ENCODE assay signal across 11 cellular contexts in genomic region chr20:59988141-59988540, GRCh38. TPM values are rescaled to one million over a fixed set of nuclear protein-coding genes. Genes with fewer than 3 reads are reported as not detected.
DNase-seq lines count a peak whose midpoint lies in the region; ATAC-seq and TF ChIP-seq lines count a peak whose summit lies in the region.
"Had no signal": no experiment of that assay in that cellular context is flagged by ENCODE, and none has a peak within 500 bp of the region (broad histone marks: within the 10 kb centered on the region; RNA-seq: fewer than 3 reads in every experiment).

No MANE protein-coding gene starts in this region.

- H3K4me3 ChIP-seq in endodermal cell (ENCODE audit: low read length) = no peak overlapping the region
- H3K4me3 ChIP-seq in upper lobe of right lung = no peak overlapping the region
- H3K4me3 ChIP-seq: skin epidermis had no signal

- no peak overlapping the region for H3K27ac ChIP-seq in endodermal cell (ENCODE audit: low read depth, low read length)
- no peak overlapping the region for H3K27ac ChIP-seq in upper lobe of right lung
- H3K27ac ChIP-seq: KMS-11, skin epidermis had no signal

- 82 to 83% methylated on average over 2 to 5 of the region's 5 CpGs for WGBS in endodermal cell (ENCODE audit: insufficient coverage in 1 of 2, insufficient read length in 1 of 2), 2 experiments

- H3K4me3 Mint-ChIP-seq in activated CD8-positive, alpha-beta T cell treated with anti-CD3 and anti-CD28 coated beads, Interleukin-2, amount 10 ng/mL, durations not matched to agents 7 days and 5 days = no peak overlapping the region
- H3K4me3 Mint-ChIP-seq in activated CD8-positive, alpha-beta T cell treated with anti-CD3 and anti-CD28 coated beads for 36 hours = no peak overlapping the region
- no peak overlapping the region for H3K4me3 Mint-ChIP-seq in endodermal cell
- H3K4me3 Mint-ChIP-seq: activated naive CD8-positive, alpha-beta T cell had no signal

- no peak overlapping the region for H3K27ac Mint-ChIP-seq in activated CD8-positive, alpha-beta T cell treated with anti-CD3 and anti-CD28 coated beads, Interleukin-2, amount 10 ng/mL, durations not matched to agents 7 days and 5 days
- no peak overlapping the region for H3K27ac Mint-ChIP-seq in activated CD8-positive, alpha-beta T cell treated with anti-CD3 and anti-CD28 coated beads for 36 hours
- no peak overlapping the region for H3K27ac Mint-ChIP-seq in endodermal cell
- H3K27ac Mint-ChIP-seq: activated naive CD8-positive, alpha-beta T cell had no signal

- CTCF ChIA-PET in activated CD8-positive, alpha-beta T cell treated with anti-CD3 and anti-CD28 coated beads, Interleukin-2, amount 10 ng/mL, durations not matched to agents 7 days and 5 days (lab: Charles Lee) = interaction anchor here (1.2 kb wide), 1 partner anchor 69 kb away, joined by 3 read pairs; no protein-coding TSS in a partner anchor
- CTCF ChIA-PET in activated CD8-positive, alpha-beta T cell treated with anti-CD3 and anti-CD28 coated beads for 36 hours (lab: Charles Lee) = no interaction called here

- no peaks in the 10 kb centered on the region for H3K9me3 Mint-ChIP-seq in activated CD8-positive, alpha-beta T cell treated with anti-CD3 and anti-CD28 coated beads, Interleukin-2, amount 10 ng/mL, durations not matched to agents 7 days and 5 days (ENCODE audit: insufficient read depth)
- no peaks in the 10 kb centered on the region for H3K9me3 Mint-ChIP-seq in activated CD8-positive, alpha-beta T cell treated with anti-CD3 and anti-CD28 coated beads for 36 hours
- H3K9me3 Mint-ChIP-seq in endodermal cell = no peaks in the 10 kb centered on the region

- no peaks in the 10 kb centered on the region for H3K36me3 ChIP-seq in endodermal cell (ENCODE audit: control insufficient read depth, insufficient read depth, low read length)
- H3K36me3 ChIP-seq in upper lobe of right lung = no peaks in the 10 kb centered on the region

- H3K27me3 Mint-ChIP-seq in activated CD8-positive, alpha-beta T cell treated with anti-CD3 and anti-CD28 coated beads, Interleukin-2, amount 10 ng/mL, durations not matched to agents 7 days and 5 days (ENCODE audit: low read depth) = no peaks in the 10 kb centered on the region
- no peaks in the 10 kb centered on the region for H3K27me3 Mint-ChIP-seq in activated CD8-positive, alpha-beta T cell treated with anti-CD3 and anti-CD28 coated beads for 36 hours
- no peaks in the 10 kb centered on the region for H3K27me3 Mint-ChIP-seq in endodermal cell (ENCODE audit: insufficient read depth)
- H3K27me3 Mint-ChIP-seq: activated naive CD8-positive, alpha-beta T cell had no signal

- H3K9me3 ChIP-seq in endodermal cell (ENCODE audit: control insufficient read depth, low read length) = no peaks in the 10 kb centered on the region
- H3K9me3 ChIP-seq in upper lobe of right lung = no peaks in the 10 kb centered on the region

- TF ChIP-seq CTCF in activated CD8-positive, alpha-beta T cell treated with anti-CD3 and anti-CD28 coated beads for 36 hours (IDR thresholded peaks at IDR 0.05) = no peak
- TF ChIP-seq CTCF in endodermal cell (conservative IDR thresholded peaks at IDR 0.05) (no peak), upper lobe of right lung (IDR thresholded peaks at IDR 0.05) (no peak)

- peaks cover 3% of the 10 kb centered on the region for H3K4me1 Mint-ChIP-seq in activated CD8-positive, alpha-beta T cell treated with anti-CD3 and anti-CD28 coated beads, Interleukin-2, amount 10 ng/mL, durations not matched to agents 7 days and 5 days (ENCODE audit: low read depth)
- no peaks in the 10 kb centered on the region for H3K4me1 Mint-ChIP-seq in activated CD8-positive, alpha-beta T cell treated with anti-CD3 and anti-CD28 coated beads for 36 hours (ENCODE audit: low read depth)
- H3K4me1 Mint-ChIP-seq in endodermal cell = peaks cover 21% of the 10 kb centered on the region

- H3K27me3 ChIP-seq in endodermal cell (ENCODE audit: control insufficient read depth, insufficient read depth, low read length, poor library complexity, severe bottlenecking) = no peaks in the 10 kb centered on the region
- H3K27me3 ChIP-seq in upper lobe of right lung = no peaks in the 10 kb centered on the region

- peak; percentile 5 for DNase-seq in activated CD8-positive, alpha-beta T cell treated with anti-CD3 and anti-CD28 coated beads, Interleukin-2, amount 10 ng/mL, durations not matched to agents 7 days and 5 days
- DNase-seq in activated CD8-positive, alpha-beta T cell treated with anti-CD3 and anti-CD28 coated beads for 36 hours = no peak
- peak; percentile 77 for DNase-seq in endodermal cell
- peak; percentile 81 for DNase-seq in upper lobe of right lung
- DNase-seq in Ammon's horn (ENCODE audit: low spot score) = no peak
- no peak for DNase-seq in NCI-H345 treated with DMSO at 0.1 percent for 48 hours (lab: John Stamatoyannopoulos, UW; ENCODE audit: unreplicated experiment)
- DNase-seq: activated CD4-positive, alpha-beta T cell treated with anti-CD3 and anti-CD28 coated beads for 4 hours; stimulated activated naive CD4-positive, alpha-beta T cell had no signal

- no peak overlapping the region for H3K9ac ChIP-seq in endodermal cell (ENCODE audit: extremely low read depth, low read length, poor library complexity, severe bottlenecking)
- H3K9ac ChIP-seq: KMS-11 had no signal

- H3K36me3 Mint-ChIP-seq in activated CD8-positive, alpha-beta T cell treated with anti-CD3 and anti-CD28 coated beads, Interleukin-2, amount 10 ng/mL, durations not matched to agents 7 days and 5 days (ENCODE audit: low read depth) = no peaks in the 10 kb centered on the region
- peaks cover 4% of the 10 kb centered on the region for H3K36me3 Mint-ChIP-seq in activated CD8-positive, alpha-beta T cell treated with anti-CD3 and anti-CD28 coated beads for 36 hours (ENCODE audit: low read depth)
- peaks cover 2% of the 10 kb centered on the region for H3K36me3 Mint-ChIP-seq in endodermal cell (ENCODE audit: low read depth)

- intact Hi-C loops in activated CD8-positive, alpha-beta T cell treated with anti-CD3 and anti-CD28 coated beads for 36 hours (cut with micrococcal nuclease) = no loop called here
- intact Hi-C loops in upper lobe of right lung (cut with DNase I) = no loop called here

- H3K4me1 ChIP-seq in endodermal cell (ENCODE audit: control insufficient read depth, insufficient read depth, low read length) (no peaks in the 10 kb centered on the region), upper lobe of right lung (no peaks in the 10 kb centered on the region)

- no peak for ATAC-seq in activated CD8-positive, alpha-beta T cell treated with anti-CD3 and anti-CD28 coated beads, Interleukin-2, amount 10 ng/mL, durations not matched to agents 7 days and 5 days
- ATAC-seq in activated CD8-positive, alpha-beta T cell treated with anti-CD3 and anti-CD28 coated beads for 36 hours = no peak
- peak; percentile 84 for ATAC-seq in upper lobe of right lung

- POLR2A ChIA-PET in activated CD8-positive, alpha-beta T cell treated with anti-CD3 and anti-CD28 coated beads, Interleukin-2, amount 10 ng/mL, durations not matched to agents 7 days and 5 days (lab: Charles Lee) = no interaction called here
- POLR2A ChIA-PET in activated CD8-positive, alpha-beta T cell treated with anti-CD3 and anti-CD28 coated beads for 36 hours (lab: Charles Lee) = no interaction called here

RNA-seq across cellular contexts. Expression of gene CDH26, which starts 29.9 kb away (rescaled TPM):
- total RNA-seq in activated CD8-positive, alpha-beta T cell treated with anti-CD3 and anti-CD28 coated beads, Interleukin-2, amount 10 ng/mL, durations not matched to agents 7 days and 5 days = under 1 TPM; 0.26 to 0.34 TPM
- 1 to 10 TPM; 1.0 to 1.7 TPM for total RNA-seq in activated CD8-positive, alpha-beta T cell treated with anti-CD3 and anti-CD28 coated beads for 36 hours
- total RNA-seq in endodermal cell = 1 to 10 TPM in 1 of 2 donors, under 1 TPM in 1; 0.97 to 2.0 TPM
- polyA plus RNA-seq in endodermal cell (2013, experiment 1 of 2) = 0.32 TPM
- polyA plus RNA-seq in endodermal cell (2013, experiment 2 of 2) = 0.37 TPM
- total RNA-seq in upper lobe of right lung = 8.8 TPM

RNA-seq across cellular contexts. Expression of gene FAM217B, which starts 48.0 kb away (rescaled TPM):
- 10 to 100 TPM; 27.0 to 32.5 TPM for total RNA-seq in activated CD8-positive, alpha-beta T cell treated with anti-CD3 and anti-CD28 coated beads, Interleukin-2, amount 10 ng/mL, durations not matched to agents 7 days and 5 days
- total RNA-seq in activated CD8-positive, alpha-beta T cell treated with anti-CD3 and anti-CD28 coated beads for 36 hours = 10 to 100 TPM; 17.6 to 18.7 TPM
- total RNA-seq in endodermal cell (10 to 100 TPM; 24.4 to 25.1 TPM), upper lobe of right lung (24.3 TPM)
- 21.6 TPM for polyA plus RNA-seq in endodermal cell (2013, experiment 1 of 2)
- polyA plus RNA-seq in endodermal cell (2013, experiment 2 of 2) = 21.7 TPM

RNA-seq across cellular contexts. Expression of gene PPP1R3D, which starts 48.0 kb away (rescaled TPM):
- total RNA-seq in activated CD8-positive, alpha-beta T cell treated with anti-CD3 and anti-CD28 coated beads, Interleukin-2, amount 10 ng/mL, durations not matched to agents 7 days and 5 days = 1 to 10 TPM; 6.7 TPM
- total RNA-seq in activated CD8-positive, alpha-beta T cell treated with anti-CD3 and anti-CD28 coated beads for 36 hours = 1 to 10 TPM; 3.9 to 4.2 TPM
- 1 to 10 TPM; 3.9 to 6.1 TPM for total RNA-seq in endodermal cell
- 3.2 TPM for polyA plus RNA-seq in endodermal cell (2013, experiment 1 of 2)
- 3.3 TPM for polyA plus RNA-seq in endodermal cell (2013, experiment 2 of 2)
- total RNA-seq in upper lobe of right lung = 11.2 TPM

RNA-seq across cellular contexts. Expression of gene SYCP2, which starts 54.7 kb away (rescaled TPM):
- total RNA-seq in activated CD8-positive, alpha-beta T cell treated with anti-CD3 and anti-CD28 coated beads, Interleukin-2, amount 10 ng/mL, durations not matched to agents 7 days and 5 days = 1 to 10 TPM; 6.5 to 6.6 TPM
- total RNA-seq in activated CD8-positive, alpha-beta T cell treated with anti-CD3 and anti-CD28 coated beads for 36 hours = 1 to 10 TPM; 2.6 to 3.9 TPM
- total RNA-seq in endodermal cell (1 to 10 TPM; 1.2 to 1.4 TPM), upper lobe of right lung (1.9 TPM)
- polyA plus RNA-seq in endodermal cell (2013, experiment 1 of 2) = 0.43 TPM
- 0.21 TPM for polyA plus RNA-seq in endodermal cell (2013, experiment 2 of 2)

Comparison
In these comparisons a context has a peak if more than half of its experiments do, and no peak if none do; other contexts are left out.
1. DNase-seq: peak in activated CD8-positive, alpha-beta T cell treated with anti-CD3 and anti-CD28 coated beads, Interleukin-2, amount 10 ng/mL, durations not matched to agents 7 days and 5 days (single experiment), endodermal cell (single experiment) and upper lobe of right lung (single experiment); none in activated CD8-positive, alpha-beta T cell treated with anti-CD3 and anti-CD28 coated beads for 36 hours (single experiment), Ammon's horn (single experiment) and NCI-H345 treated with DMSO at 0.1 percent for 48 hours (single experiment).